Comparison of ENCODE assay signal across 13 cellular contexts in genomic region chr6:41475737-41476357, GRCh38.
DNase-seq lines count a peak whose midpoint lies in the region; ATAC-seq, FAIRE-seq and TF ChIP-seq lines count a peak whose summit lies in the region.
"Had no signal": no experiment of that assay in that cellular context is flagged by ENCODE, and none has a peak within 500 bp of the region (broad histone marks: within the 10 kb centered on the region; RNA-seq: fewer than 3 reads in every experiment).

No MANE protein-coding gene starts in this region.

- no peaks in the 10 kb centered on the region for H3K79me2 ChIP-seq in K562 (ENCODE audit: control insufficient read depth, insufficient read depth, low read length)

- TF ChIP-seq CTCF in K562 (IDR thresholded peaks at IDR 0.05 in 2 of 3, conservative IDR thresholded peaks at IDR 0.05 in 1 of 3; ENCODE audit: insufficient read depth in 2 of 3, low read depth in 1 of 3, low read length in 3 of 3): no peak

- H3K4me1 ChIP-seq in BLaER1 (peaks cover 47% of the 10 kb centered on the region), K562 (replicated peaks in 1 of 2; ENCODE audit: control insufficient read depth in 2 of 2, insufficient read depth in 2 of 2, low read length in 2 of 2) (peaks cover 0 to 2% of the 10 kb centered on the region in 2 experiments; a peak in 2 of 5 replicates)

- H3K9ac ChIP-seq in BLaER1 (no peak overlapping the region), K562 (ENCODE audit: insufficient read depth in 1 of 2, low read depth in 2 of 2, low read length in 2 of 2) (no peak overlapping the region)

- H3K4me2 ChIP-seq in BLaER1 (peak overlapping the region; percentile 28; the same call in 1 of the 2 replicates), K562 (ENCODE audit: insufficient read depth, low read length) (no peak overlapping the region)

- ATAC-seq in K562: no peak
- ATAC-seq in GM18907 (IDR thresholded peaks at IDR 0.05; ENCODE audit: unreplicated experiment): no peak

- intact Hi-C loops in K562 (cut with micrococcal nuclease): no loop called here
- intact Hi-C loops in posterior vena cava (cut with DNase I): no loop called here

- no TSS peak for BruUV-seq in K562 (replicated peaks; lab: Mats Ljungman, UMichigan)

- no peak for TF ChIP-seq POLR2A in K562 (conservative IDR thresholded peaks at IDR 0.05)

- peak; percentile 0 for DNase-seq in HCEC 1CT
- no peak for DNase-seq in K562 (ENCODE audit: extremely low read depth in 1 of 4, low spot score in 3 of 4)
- peak; percentile 11 for DNase-seq in posterior vena cava (ENCODE audit: low spot score)
- DNase-seq in C1 segment of cervical spinal cord (lab: John Stamatoyannopoulos, UW): no peak
- DNase-seq: CD4-positive, alpha-beta T cell; DMS153; DMS79; GDM1; GOT3; H9 had no signal

- in situ Hi-C loops in K562 (cut with MboI): no loop called here

- WGBS in K562 (ENCODE audit: insufficient coverage, low coverage, missing lambda C conversion rate): 2% methylated on average over 6 of the region's 6 CpGs

- TF ChIP-seq EP300 in K562 (IDR thresholded peaks at IDR 0.05; ENCODE audit: low read length): no peak

- H3K36me3 ChIP-seq in BLaER1 (no peaks in the 10 kb centered on the region), K562 (ENCODE audit: control insufficient read depth, insufficient read depth, low read length) (no peaks in the 10 kb centered on the region)

- H3K9me3 ChIP-seq in BLaER1 (no peaks in the 10 kb centered on the region), K562 (replicated peaks; ENCODE audit: control insufficient read depth, insufficient read depth, low read depth, low read length) (0 out of 2 replicates have a peak, but pooled peaks cover 2% of the 10 kb centered on the region)

- H3K27ac ChIP-seq in BLaER1 (no peak overlapping the region), K562 (ENCODE audit: extremely low read depth, low read depth, low read length) (no peak overlapping the region)
- H3K27ac ChIP-seq: C4-2B had no signal

- no peaks in the 10 kb centered on the region for H4K20me1 ChIP-seq in BLaER1
- H4K20me1 ChIP-seq in K562 (replicated peaks; ENCODE audit: control insufficient read depth, insufficient read depth, low read length): peaks cover 6% of the 10 kb centered on the region

- peak; percentile 67 for FAIRE-seq in K562 (lab: Jason Lieb, UNC)

- no peak overlapping the region for H2AFZ ChIP-seq in K562 (ENCODE audit: low read depth, low read length)

- H3K27me3 ChIP-seq in BLaER1: peaks cover under 1% of the 10 kb centered on the region; the same call in 1 of the 2 replicates
- peaks cover 32 to 65% of the 10 kb centered on the region in 2 experiments for H3K27me3 ChIP-seq in K562 (ENCODE audit: control insufficient read depth in 2 of 2, insufficient read depth in 2 of 2, low read length in 2 of 2)

- H3K9me1 ChIP-seq in K562 (ENCODE audit: control insufficient read depth, insufficient read depth, low read length): no peaks in the 10 kb centered on the region

- no peak overlapping the region for H3K4me3 ChIP-seq in BLaER1
- H3K4me3 ChIP-seq in K562: no peak overlapping the region

- no peak for TF ChIP-seq RAD21 in K562 (CRISPR knock-in tag; conservative IDR thresholded peaks at IDR 0.05 in 1 of 2, IDR thresholded peaks at IDR 0.05 in 1 of 2)

- POLR2A ChIA-PET in K562 (lab: Yijun Ruan, JAX): interaction anchor here (0.9 to 1.0 kb wide), 2 partner anchors 10 to 227 kb away, joined by 3 to 5 read pairs; no protein-coding TSS in a partner anchor

- CTCF ChIA-PET in K562 (lab: Yijun Ruan, JAX; ENCODE audit: low intra/inter-chr PET ratio): no interaction called here

TF ChIP-seq in K562, 482 proteins besides CTCF, POLR2A, EP300 and RAD21:
- no peak for TF ChIP-seq ZNF512 (tag; IDR thresholded peaks at IDR 0.05)
- no peak for TF ChIP-seq RB1 (IDR thresholded peaks at IDR 0.05; ENCODE audit: low read depth)
- TF ChIP-seq ZNF830 (CRISPR knock-in tag; IDR thresholded peaks at IDR 0.05): no peak
- no peak for TF ChIP-seq KAT7 (CRISPR knock-in tag; IDR thresholded peaks at IDR 0.05; ENCODE audit: borderline replicate concordance)
- TF ChIP-seq SOX6 (IDR thresholded peaks at IDR 0.05): no peak
- TF ChIP-seq, protein P1, sequence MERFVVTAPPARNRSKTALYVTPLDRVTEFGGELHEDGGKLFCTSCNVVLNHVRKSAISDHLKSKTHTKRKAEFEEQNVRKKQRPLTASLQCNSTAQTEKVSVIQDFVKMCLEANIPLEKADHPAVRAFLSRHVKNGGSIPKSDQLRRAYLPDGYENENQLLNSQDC (CRISPR knock-in tag; IDR thresholded peaks at IDR 0.05): no peak
- TF ChIP-seq, protein P2, sequence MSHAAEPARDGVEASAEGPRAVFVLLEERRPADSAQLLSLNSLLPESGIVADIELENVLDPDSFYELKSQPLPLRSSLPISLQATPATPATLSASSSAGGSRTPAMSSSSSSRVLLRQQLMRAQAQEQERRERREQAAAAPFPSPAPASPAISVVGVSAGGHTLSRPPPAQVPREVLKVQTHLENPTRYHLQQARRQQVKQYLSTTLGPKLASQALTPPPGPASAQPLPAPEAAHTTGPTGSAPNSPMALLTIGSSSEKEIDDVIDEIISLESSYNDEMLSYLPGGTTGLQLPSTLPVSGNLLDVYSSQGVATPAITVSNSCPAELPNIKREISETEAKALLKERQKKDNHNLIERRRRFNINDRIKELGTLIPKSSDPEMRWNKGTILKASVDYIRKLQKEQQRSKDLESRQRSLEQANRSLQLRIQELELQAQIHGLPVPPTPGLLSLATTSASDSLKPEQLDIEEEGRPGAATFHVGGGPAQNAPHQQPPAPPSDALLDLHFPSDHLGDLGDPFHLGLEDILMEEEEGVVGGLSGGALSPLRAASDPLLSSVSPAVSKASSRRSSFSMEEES (CRISPR knock-in tag; IDR thresholded peaks at IDR 0.05): peak; percentile 57
- TF ChIP-seq, protein P3, sequence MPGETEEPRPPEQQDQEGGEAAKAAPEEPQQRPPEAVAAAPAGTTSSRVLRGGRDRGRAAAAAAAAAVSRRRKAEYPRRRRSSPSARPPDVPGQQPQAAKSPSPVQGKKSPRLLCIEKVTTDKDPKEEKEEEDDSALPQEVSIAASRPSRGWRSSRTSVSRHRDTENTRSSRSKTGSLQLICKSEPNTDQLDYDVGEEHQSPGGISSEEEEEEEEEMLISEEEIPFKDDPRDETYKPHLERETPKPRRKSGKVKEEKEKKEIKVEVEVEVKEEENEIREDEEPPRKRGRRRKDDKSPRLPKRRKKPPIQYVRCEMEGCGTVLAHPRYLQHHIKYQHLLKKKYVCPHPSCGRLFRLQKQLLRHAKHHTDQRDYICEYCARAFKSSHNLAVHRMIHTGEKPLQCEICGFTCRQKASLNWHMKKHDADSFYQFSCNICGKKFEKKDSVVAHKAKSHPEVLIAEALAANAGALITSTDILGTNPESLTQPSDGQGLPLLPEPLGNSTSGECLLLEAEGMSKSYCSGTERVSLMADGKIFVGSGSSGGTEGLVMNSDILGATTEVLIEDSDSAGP (CRISPR knock-in tag; IDR thresholded peaks at IDR 0.05): no peak
- TF ChIP-seq BRD9 (IDR thresholded peaks at IDR 0.05; ENCODE audit: low read depth, partially characterized antibody): no peak

Comparison
In these comparisons a context has a peak if more than half of its experiments do, and no peak if none do; other contexts are left out.
1. DNase-seq: peak in HCEC 1CT (single experiment) and posterior vena cava (single experiment); none in K562 (0 of 4) and C1 segment of cervical spinal cord (0 of 14).